In the genomic region with DNA sequence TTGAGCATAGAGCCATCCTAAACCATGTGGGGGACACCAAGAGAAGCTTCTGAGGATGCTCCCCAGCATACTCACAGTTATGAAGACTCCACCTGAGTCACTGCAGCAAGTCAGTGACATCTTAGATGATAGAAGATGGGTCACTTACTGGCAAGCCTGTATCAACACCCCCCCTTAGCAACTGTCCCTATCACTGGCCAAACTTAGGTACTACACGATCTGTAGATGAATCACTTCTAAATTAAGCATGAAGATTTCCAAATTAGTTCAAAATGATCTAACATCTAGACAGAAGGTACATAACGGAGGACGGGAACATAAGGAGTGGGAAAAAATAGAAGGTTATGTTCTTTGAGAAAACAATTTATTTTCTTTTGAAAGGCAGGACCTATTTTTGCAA, we compare ENCODE assay signal across 22 cellular contexts. TPM values are rescaled to one million over a fixed set of nuclear protein-coding genes. Genes with fewer than 3 reads are reported as not detected.
DNase-seq lines count a peak whose midpoint lies in the region; ATAC-seq, FAIRE-seq and TF ChIP-seq lines count a peak whose summit lies in the region.
"Had no signal": no experiment of that assay in that cellular context is flagged by ENCODE, and none has a peak within 500 bp of the region (broad histone marks: within the 10 kb centered on the region; RNA-seq: fewer than 3 reads in every experiment).

No MANE protein-coding gene starts in this region.

- H3K36me3 Mint-ChIP-seq in astrocyte (ENCODE audit: low read depth, unreplicated experiment) = peaks cover 7% of the 10 kb centered on the region

- H3K9me3 Mint-ChIP-seq in astrocyte (ENCODE audit: unreplicated experiment) = peaks cover 11% of the 10 kb centered on the region
- H3K9me3 Mint-ChIP-seq: activated CD4-positive, alpha-beta T cell treated with anti-CD3 and anti-CD28 coated beads, Interleukin-2, amount 10 ng/mL, durations not matched to agents 24 days and 14 days had no signal

- H3K36me3 ChIP-seq in HCT116 (ENCODE audit: control insufficient read depth in 1 of 2, insufficient read depth in 2 of 2, low read length in 2 of 2) = no peaks in the 10 kb centered on the region
- H3K36me3 ChIP-seq in astrocyte (ENCODE audit: insufficient read depth, low read length) = no peaks in the 10 kb centered on the region
- H3K36me3 ChIP-seq in mesendoderm (ENCODE audit: control insufficient read depth, insufficient read depth, low read length) = no peaks in the 10 kb centered on the region
- H3K36me3 ChIP-seq in thoracic aorta = no peaks in the 10 kb centered on the region
- H3K36me3 ChIP-seq in heart left ventricle = no peaks in the 10 kb centered on the region
- H3K36me3 ChIP-seq: BE2C had no signal

- H3K9me2 ChIP-seq in HCT116 (ENCODE audit: insufficient read depth) = no peaks in the 10 kb centered on the region

- H3K9ac ChIP-seq in HCT116 (ENCODE audit: low read length) = no peak overlapping the region
- H3K9ac ChIP-seq in astrocyte (ENCODE audit: low read length) = no peak overlapping the region
- no peak overlapping the region for H3K9ac ChIP-seq in mesendoderm (ENCODE audit: low read length)

- TF ChIP-seq POLR2A in HCT116 (IDR thresholded peaks at IDR 0.05; ENCODE audit: borderline replicate concordance, extremely low read depth, insufficient read depth, insufficient read length) (no peak), heart left ventricle (IDR thresholded peaks at IDR 0.05) (no peak)

- no peak overlapping the region for H4K8ac ChIP-seq in mesendoderm (ENCODE audit: low read depth, low read length)

- ATAC-seq in HCT116 (peak; percentile 54; the same call in 1 of the 2 replicates), thoracic aorta (ENCODE audit: insufficient number of reproducible peaks, low FRiP score, low read depth) (peak; percentile 54), heart left ventricle (no peak)
- ATAC-seq: left lobe of liver had no signal

- RAD21 ChIA-PET in HCT116 (lab: Charles Lee; ENCODE audit: low non-redundant PET in 1 of 2, low total read pairs in 2 of 2, uncharacterized antibody in 2 of 2, unreplicated experiment in 2 of 2) = no interaction called here

- DNase-seq in HCT116 (ENCODE audit: low read depth, low spot score) (no peak), astrocyte (ENCODE audit: low read depth) (peak; percentile 56), mesendoderm (no peak), thoracic aorta (ENCODE audit: low spot score) (no peak), cortex of kidney (lab: John Stamatoyannopoulos, UW) (no peak), heart left ventricle (no peak), NCI-H510A treated with DMSO at 0.1 percent for 48 hours (lab: John Stamatoyannopoulos, UW) (no peak)
- DNase-seq: activated CD4-positive, alpha-beta T cell treated with anti-CD3 and anti-CD28 coated beads, Interleukin-2, amount 10 ng/mL, durations not matched to agents 24 days and 14 days; activated CD8-positive, alpha-beta memory T cell treated with anti-CD3 and anti-CD28 coated beads, Interleukin-2, amount 50 U/mL, for 4 hours; activated effector memory CD4-positive, alpha-beta T cell treated with Interleukin-2 at 50 U/mL for 16 hours; amniotic stem cell; BE2C; Calu3; foreskin fibroblast; NCI-H1092 treated with DMSO at 0.1 percent for 48 hours; NCI-H2081 treated with DMSO at 0.1 percent for 48 hours; NCI-H82; retina; stimulated activated naive CD4-positive, alpha-beta T cell treated with Interleukin-2 at 50 U/mL for 16 hours had no signal

- H3K79me2 ChIP-seq in HCT116 (ENCODE audit: insufficient read depth, low read length) = no peaks in the 10 kb centered on the region
- no peaks in the 10 kb centered on the region for H3K79me2 ChIP-seq in astrocyte (ENCODE audit: insufficient read depth, low read length)
- H3K79me2 ChIP-seq in mesendoderm (ENCODE audit: control insufficient read depth, insufficient read depth, low read length) = no peaks in the 10 kb centered on the region

- WGBS in mesendoderm (ENCODE audit: extremely low coverage, insufficient coverage, low lambda C conversion rate) = no CpG with 5 or more reads among the region's 3 CpGs
- WGBS in heart left ventricle, 4 donors = 64 to 86% (median 77%) methylated on average over 3 of the region's 3 CpGs

- no peak overlapping the region for H3K4me2 ChIP-seq in HCT116 (ENCODE audit: low read length)
- H3K4me2 ChIP-seq in astrocyte (ENCODE audit: low read length) = no peak overlapping the region
- no peak overlapping the region for H3K4me2 ChIP-seq in mesendoderm (ENCODE audit: low read length)

- intact Hi-C loops in HCT116 (cut with micrococcal nuclease) (no loop called here), heart left ventricle (cut with DNase I) (loop anchor here in 1 of 10 donors (10.0 kb wide), 1 partner anchor 116 kb away; no protein-coding TSS in a partner anchor)

- H3K4ac ChIP-seq in mesendoderm (ENCODE audit: low read depth, low read length) = no peak overlapping the region

- no peaks in the 10 kb centered on the region for H3K9me3 ChIP-seq in HCT116 (ENCODE audit: control insufficient read depth in 1 of 2, insufficient read depth in 1 of 2, low read depth in 1 of 2, low read length in 2 of 2)
- H3K9me3 ChIP-seq in astrocyte (ENCODE audit: insufficient read depth, low read depth, low read length) = peaks cover 5% of the 10 kb centered on the region
- H3K9me3 ChIP-seq in thoracic aorta = no peaks in the 10 kb centered on the region
- H3K9me3 ChIP-seq in heart left ventricle = peaks cover 0 to 9% (median 0%) of the 10 kb centered on the region in 12 donors
- H3K9me3 ChIP-seq: BE2C had no signal

- H3K79me1 ChIP-seq in mesendoderm (ENCODE audit: low read length) = no peaks in the 10 kb centered on the region

- H3K23ac ChIP-seq in mesendoderm (ENCODE audit: low read length) = no peak overlapping the region

- H3K4me1 ChIP-seq in HCT116 (ENCODE audit: control insufficient read depth in 1 of 2, insufficient read depth in 2 of 2, low read length in 2 of 2) (peaks cover 0 to 13% of the 10 kb centered on the region in 2 experiments; a peak in 1 of 4 replicates), astrocyte (ENCODE audit: insufficient read depth, low read length) (peaks cover 44% of the 10 kb centered on the region), mesendoderm (ENCODE audit: control insufficient read depth, low read depth, low read length) (peaks cover 3% of the 10 kb centered on the region), thoracic aorta (ENCODE audit: control insufficient read depth in 1 of 2, low read depth in 2 of 2) (peaks cover 26 to 92% of the 10 kb centered on the region in 2 donors), heart left ventricle (peaks cover 0 to 41% (median 21%) of the 10 kb centered on the region in 12 donors)

- H3K27me3 ChIP-seq in HCT116 (ENCODE audit: insufficient read depth, low read length) = no peaks in the 10 kb centered on the region
- H3K27me3 ChIP-seq in astrocyte (ENCODE audit: insufficient read depth, low read length) = no peaks in the 10 kb centered on the region
- H3K27me3 ChIP-seq in mesendoderm (ENCODE audit: insufficient read depth, low read length, poor library complexity) = no peaks in the 10 kb centered on the region
- no peaks in the 10 kb centered on the region for H3K27me3 ChIP-seq in thoracic aorta (replicated peaks; ENCODE audit: insufficient read depth)
- no peaks in the 10 kb centered on the region for H3K27me3 ChIP-seq in heart left ventricle
- H3K27me3 ChIP-seq: BE2C had no signal

- no peak overlapping the region for H2AK5ac ChIP-seq in mesendoderm (ENCODE audit: low read length)

- H4K20me1 ChIP-seq in HCT116 (ENCODE audit: insufficient read depth) (no peaks in the 10 kb centered on the region), astrocyte (ENCODE audit: insufficient read depth, low read length) (no peaks in the 10 kb centered on the region)

- no peak overlapping the region for H2BK15ac ChIP-seq in mesendoderm (replicated peaks; ENCODE audit: low read depth)

- POLR2A ChIA-PET in HCT116 (lab: Charles Lee) = no interaction called here

- CTCF ChIA-PET in HCT116 (lab: Charles Lee) = no interaction called here

- H2BK120ac ChIP-seq in mesendoderm (ENCODE audit: low read depth, low read length) = no peak overlapping the region

- TF ChIP-seq CTCF in HCT116 (IDR thresholded peaks at IDR 0.05 in 2 of 3, conservative IDR thresholded peaks at IDR 0.05 in 1 of 3; ENCODE audit: borderline replicate concordance in 1 of 3, insufficient read depth in 1 of 3, low read depth in 2 of 3, low read length in 2 of 3) (peak in 1 of 3 experiments; percentile 25; a peak in 2 of 6 replicates), astrocyte (IDR thresholded peaks at IDR 0.05; ENCODE audit: insufficient read depth, low read depth, low read length) (peak; percentile 15), thoracic aorta (IDR thresholded peaks at IDR 0.05) (peak; percentile 49), heart left ventricle (IDR thresholded peaks at IDR 0.05) (peak in 1 of 12 donors; percentile 11)

- H3K4me3 ChIP-seq in HCT116 (replicated peaks in 1 of 2; ENCODE audit: low read depth in 1 of 2, low read length in 2 of 2) (no peak overlapping the region), astrocyte (ENCODE audit: insufficient read depth, low read depth, low read length) (no peak overlapping the region), mesendoderm (ENCODE audit: low read length) (no peak overlapping the region), thoracic aorta (no peak overlapping the region), heart left ventricle (no peak overlapping the region)

- H2AFZ ChIP-seq in HCT116 (ENCODE audit: low read depth, low read length, poor library complexity, severe bottlenecking) = no peak overlapping the region
- H2AFZ ChIP-seq in astrocyte (ENCODE audit: low read depth, low read length) = no peak overlapping the region

- no peak overlapping the region for H4K5ac ChIP-seq in mesendoderm (ENCODE audit: low read length)

- FAIRE-seq in astrocyte (lab: Jason Lieb, UNC) = peak; percentile 73
- FAIRE-seq: TTC549, urothelium cell line had no signal

- no TSS peak for BruUV-seq in HCT116 (replicated peaks; lab: Mats Ljungman, UMichigan)

- peak overlapping the region; percentile 95 for H3K27ac Mint-ChIP-seq in astrocyte (ENCODE audit: unreplicated experiment)
- H3K27ac Mint-ChIP-seq: activated CD4-positive, alpha-beta T cell treated with anti-CD3 and anti-CD28 coated beads, Interleukin-2, amount 10 ng/mL, durations not matched to agents 24 days and 14 days had no signal

- H3K27me3 Mint-ChIP-seq in astrocyte (ENCODE audit: low read depth, unreplicated experiment) = no peaks in the 10 kb centered on the region

- H2BK5ac ChIP-seq in mesendoderm (ENCODE audit: low read length) = no peak overlapping the region

- no peak for TF ChIP-seq RAD21 in HCT116 (IDR thresholded peaks at IDR 0.05; ENCODE audit: low read depth)

- H3K4me1 Mint-ChIP-seq in astrocyte (ENCODE audit: low read depth, unreplicated experiment) = peaks cover 70% of the 10 kb centered on the region
- H3K4me1 Mint-ChIP-seq: activated CD4-positive, alpha-beta T cell treated with anti-CD3 and anti-CD28 coated beads, Interleukin-2, amount 10 ng/mL, durations not matched to agents 24 days and 14 days had no signal

- no peak overlapping the region for H3K56ac ChIP-seq in mesendoderm (ENCODE audit: low read length)

- peak overlapping the region; percentile 55 for H3K18ac ChIP-seq in mesendoderm (ENCODE audit: low read length)

- H3K27ac ChIP-seq in HCT116 (ENCODE audit: low read depth, low read length) (no peak overlapping the region), astrocyte (ENCODE audit: low read depth, low read length) (no peak overlapping the region), mesendoderm (ENCODE audit: low read depth, low read length) (no peak overlapping the region), thoracic aorta (peak overlapping the region; percentile 92 to 96), heart left ventricle (no peak overlapping the region)

- H3K4me3 Mint-ChIP-seq in astrocyte (ENCODE audit: unreplicated experiment) = no peak overlapping the region
- H3K4me3 Mint-ChIP-seq: activated CD4-positive, alpha-beta T cell treated with anti-CD3 and anti-CD28 coated beads, Interleukin-2, amount 10 ng/mL, durations not matched to agents 24 days and 14 days had no signal

RNA-seq across cellular contexts. Expression of gene LMCD1, which starts 13.2 kb away (rescaled TPM):
- 4.6 TPM for total RNA-seq in HCT116 (2021; ENCODE audit: unreplicated experiment)
- polyA plus RNA-seq in HCT116 (2012) = 2.5 and 4.6 TPM in 2 replicates
- total RNA-seq in astrocyte = 374 and 437 TPM in 2 replicates
- 7.2 TPM for polyA plus RNA-seq in mesendoderm (2013, experiment 1 of 2)
- 7.6 TPM for polyA plus RNA-seq in mesendoderm (2013, experiment 2 of 2)
- total RNA-seq in thoracic aorta = 100 to 1,000 TPM; 813 to 852 TPM
- total RNA-seq in heart left ventricle = 100 to 1,000 TPM in 1 of 9 donors, 10 to 100 TPM in 8; 36.8 to 382 (median 54.6) TPM
- 100 to 1,000 TPM in 1 of 2 donors, 10 to 100 TPM in 1; 34.9 to 661 TPM for polyA plus RNA-seq in heart left ventricle

Comparison
In these comparisons a context has a peak if more than half of its experiments do, and no peak if none do; other contexts are left out.
1. ATAC-seq: peak in HCT116 (single experiment) and thoracic aorta (single experiment); none in heart left ventricle (0 of 4).
2. H3K27ac ChIP-seq: peak in thoracic aorta (2 of 2); none in HCT116 (single experiment), astrocyte (single experiment), mesendoderm (single experiment) and heart left ventricle (0 of 12).